Comparison of ENCODE assay signal across 40 cellular contexts in genomic region chr3:173258721-173259120, GRCh38.
"Had no signal": no experiment of that assay in that cellular context is flagged by ENCODE, and none has a peak within 500 bp of the region (broad histone marks: within the 10 kb centered on the region; RNA-seq: fewer than 3 reads in every experiment).

No MANE protein-coding gene starts in this region.

- H3K4me3 Mint-ChIP-seq: activated B cell treated with CpG ODN at 0.5 μM for 24 hours; activated CD4-positive, alpha-beta memory T cell treated with anti-CD3 and anti-CD28 coated beads for 36 hours; activated CD4-positive, alpha-beta T cell treated with anti-CD3 and anti-CD28 coated beads, Interleukin-2, amount 10 ng/mL, durations not matched to agents 24 days and 14 days; activated CD8-positive, alpha-beta T cell treated with anti-CD3 and anti-CD28 coated beads for 36 hours; activated naive CD4-positive, alpha-beta T cell treated with anti-CD3 and anti-CD28 coated beads for 36 hours; activated naive CD8-positive, alpha-beta T cell; activated naive CD8-positive, alpha-beta T cell treated with anti-CD3 and anti-CD28 coated beads, Interleukin-2, amount 10 ng/mL, durations not matched to agents 7 days and 5 days; activated naive CD8-positive, alpha-beta T cell treated with anti-CD3 and anti-CD28 coated beads, Interleukin-2, amount 50 U/mL, for 24 hours; activated T-cell treated with anti-CD3 and anti-CD28 coated beads, Interleukin-2, amount 50 U/mL, for 4 hours; activated T-cell treated with anti-CD3 and anti-CD28 coated beads, Interleukin-2, amount 50 U/mL, for 72 hours; activated T-helper 1 cell treated with anti-CD3 and anti-CD28 coated beads, Interleukin-12 subunit alpha, Interleukin-12 subunit beta, Interleukin-2, Interleukin-4 antibody, amounts not matched to agents 30 ng/mL and 10 ng/mL and 1 ng/mL, durations not matched to agents 14 hours and 24 hours and 36 hours; brain; central memory CD8-positive, alpha-beta T cell; T-helper 1 cell treated with Interleukin-12 subunit alpha and Interleukin-12 subunit beta and Interleukin-4 antibody, amounts not matched to agents 30 μg/mL and 1 μg/mL, for 36 hours; T-helper 2 cell treated with Interferon-gamma antibody and Interleukin-4, amounts not matched to agents 5 μg/mL and 100 μg/mL, for 36 hours had no signal

- H3K27ac ChIP-seq: adrenal gland, cardiac muscle cell, VCaP had no signal

- H3K36me3 Mint-ChIP-seq: activated CD4-positive, alpha-beta memory T cell treated with anti-CD3 and anti-CD28 coated beads for 36 hours; activated naive CD8-positive, alpha-beta T cell; activated naive CD8-positive, alpha-beta T cell treated with anti-CD3 and anti-CD28 coated beads, Interleukin-2, amount 10 ng/mL, durations not matched to agents 7 days and 5 days; brain had no signal

- H3K36me3 ChIP-seq: adrenal gland, cardiac muscle cell had no signal

- H3K27me3 ChIP-seq: adrenal gland, cardiac muscle cell had no signal

- H3K4me1 ChIP-seq: adrenal gland had no signal

- H3K27ac Mint-ChIP-seq: activated B cell treated with CpG ODN at 0.5 μM for 24 hours; activated CD4-positive, alpha-beta memory T cell treated with anti-CD3 and anti-CD28 coated beads for 36 hours; activated CD4-positive, alpha-beta T cell treated with anti-CD3 and anti-CD28 coated beads, Interleukin-2, amount 10 ng/mL, durations not matched to agents 24 days and 14 days; activated CD8-positive, alpha-beta T cell treated with anti-CD3 and anti-CD28 coated beads for 36 hours; activated naive CD4-positive, alpha-beta T cell treated with anti-CD3 and anti-CD28 coated beads for 36 hours; activated naive CD8-positive, alpha-beta T cell; activated naive CD8-positive, alpha-beta T cell treated with anti-CD3 and anti-CD28 coated beads, Interleukin-2, amount 10 ng/mL, durations not matched to agents 7 days and 5 days; activated naive CD8-positive, alpha-beta T cell treated with anti-CD3 and anti-CD28 coated beads, Interleukin-2, amount 50 U/mL, for 24 hours; activated T-cell treated with anti-CD3 and anti-CD28 coated beads, Interleukin-2, amount 50 U/mL, for 72 hours; activated T-helper 1 cell treated with anti-CD3 and anti-CD28 coated beads, Interleukin-12 subunit alpha, Interleukin-12 subunit beta, Interleukin-2, Interleukin-4 antibody, amounts not matched to agents 30 ng/mL and 10 ng/mL and 1 ng/mL, durations not matched to agents 14 hours and 24 hours and 36 hours; activated T-helper 2 cell treated with anti-CD3 and anti-CD28 coated beads, Interferon-gamma antibody, Interleukin-2, Interleukin-4, amounts not matched to agents 10 μg/mL and 5 μg/mL and 100 μg/mL, durations not matched to agents 14 hours and 24 hours and 36 hours; brain; T-helper 1 cell treated with Interleukin-12 subunit alpha and Interleukin-12 subunit beta and Interleukin-4 antibody, amounts not matched to agents 30 μg/mL and 1 μg/mL, for 36 hours; T-helper 2 cell treated with Interferon-gamma antibody and Interleukin-4, amounts not matched to agents 5 μg/mL and 100 μg/mL, for 36 hours had no signal

- H3K27me3 Mint-ChIP-seq: activated B cell treated with CpG ODN at 0.5 μM for 24 hours; activated CD4-positive, alpha-beta memory T cell treated with anti-CD3 and anti-CD28 coated beads for 36 hours; activated CD4-positive, alpha-beta T cell treated with anti-CD3 and anti-CD28 coated beads, Interleukin-2, amount 10 ng/mL, durations not matched to agents 24 days and 14 days; activated CD8-positive, alpha-beta T cell treated with anti-CD3 and anti-CD28 coated beads for 36 hours; activated naive CD8-positive, alpha-beta T cell; activated naive CD8-positive, alpha-beta T cell treated with anti-CD3 and anti-CD28 coated beads, Interleukin-2, amount 10 ng/mL, durations not matched to agents 7 days and 5 days; activated naive CD8-positive, alpha-beta T cell treated with anti-CD3 and anti-CD28 coated beads, Interleukin-2, amount 50 U/mL, for 24 hours; brain; central memory CD8-positive, alpha-beta T cell had no signal

- H3K9me3 ChIP-seq: adrenal gland had no signal

- DNase-seq: activated B cell treated with CpG ODN at 0.5 μM for 24 hours; activated CD4-positive, alpha-beta memory T cell treated with anti-CD3 and anti-CD28 coated beads for 36 hours; activated CD4-positive, alpha-beta T cell treated with anti-CD3 and anti-CD28 coated beads for 4 hours; activated CD4-positive, alpha-beta T cell treated with anti-CD3 and anti-CD28 coated beads, Interleukin-2, amount 10 ng/mL, durations not matched to agents 24 days and 14 days; activated CD4-positive, alpha-beta T cell treated with anti-CD3 and anti-CD28 coated beads, Interleukin-2, amount 50 U/mL, for 1 hour; activated CD4-positive, alpha-beta T cell treated with anti-CD3 and anti-CD28 coated beads, Interleukin-2, amount 50 U/mL, for 4 hours; activated CD4-positive, CD25-positive, alpha-beta regulatory T cell treated with anti-CD3 and anti-CD28 coated beads, Interleukin-2, amount 50 U/mL, for 72 hours; activated CD8-positive, alpha-beta memory T cell treated with anti-CD3 and anti-CD28 coated beads, Interleukin-2, amount 50 U/mL, for 4 hours; activated CD8-positive, alpha-beta T cell treated with anti-CD3 and anti-CD28 coated beads for 36 hours; activated effector memory CD4-positive, alpha-beta T cell treated with Interleukin-2 at 50 U/mL for 16 hours; activated gamma-delta T cell treated with Interleukin-2 at 50 U/mL for 16 hours; activated naive CD4-positive, alpha-beta T cell; activated naive CD4-positive, alpha-beta T cell treated with anti-CD3 and anti-CD28 coated beads for 36 hours; activated naive CD4-positive, alpha-beta T cell treated with anti-CD3 and anti-CD28 coated beads, Interleukin-2, amount 50 U/mL, for 16 hours; activated naive CD8-positive, alpha-beta T cell treated with anti-CD3 and anti-CD28 coated beads, Interleukin-2, amount 10 ng/mL, durations not matched to agents 7 days and 5 days; activated naive CD8-positive, alpha-beta T cell treated with anti-CD3 and anti-CD28 coated beads, Interleukin-2, amount 50 U/mL, for 24 hours; activated T-cell treated with anti-CD3 and anti-CD28 coated beads for 4 hours; activated T-cell treated with anti-CD3 and anti-CD28 coated beads, Interleukin-2, amount 50 U/mL, for 1 hour; activated T-cell treated with anti-CD3 and anti-CD28 coated beads, Interleukin-2, amount 50 U/mL, for 4 hours; activated T-cell treated with anti-CD3 and anti-CD28 coated beads, Interleukin-2, amount 50 U/mL, for 72 hours; adrenal gland; amniotic stem cell; aorta; caudate nucleus; SW 1271; T-helper 1 cell; T-helper 2 cell; T-helper 9 cell had no signal

- H3K4me1 Mint-ChIP-seq: activated B cell treated with CpG ODN at 0.5 μM for 24 hours; activated CD4-positive, alpha-beta T cell treated with anti-CD3 and anti-CD28 coated beads, Interleukin-2, amount 10 ng/mL, durations not matched to agents 24 days and 14 days; activated naive CD8-positive, alpha-beta T cell treated with anti-CD3 and anti-CD28 coated beads, Interleukin-2, amount 10 ng/mL, durations not matched to agents 7 days and 5 days; activated naive CD8-positive, alpha-beta T cell treated with anti-CD3 and anti-CD28 coated beads, Interleukin-2, amount 50 U/mL, for 24 hours; central memory CD8-positive, alpha-beta T cell had no signal

- H3K4me3 ChIP-seq: adrenal gland, cardiac muscle cell had no signal

- FAIRE-seq: astrocyte, bronchial epithelial cell, TTC549 had no signal

- ATAC-seq: activated CD8-positive, alpha-beta T cell treated with anti-CD3 and anti-CD28 coated beads for 36 hours; activated naive CD8-positive, alpha-beta T cell treated with anti-CD3 and anti-CD28 coated beads, Interleukin-2, amount 50 U/mL, for 24 hours; activated T-cell treated with anti-CD3 and anti-CD28 coated beads, Interleukin-2, amount 50 U/mL, for 4 hours; activated T-cell treated with anti-CD3 and anti-CD28 coated beads, Interleukin-2, amount 50 U/mL, for 72 hours had no signal

- H3K9me3 Mint-ChIP-seq: activated B cell treated with CpG ODN at 0.5 μM for 24 hours; activated CD4-positive, alpha-beta memory T cell treated with anti-CD3 and anti-CD28 coated beads for 36 hours; activated CD4-positive, alpha-beta T cell treated with anti-CD3 and anti-CD28 coated beads, Interleukin-2, amount 10 ng/mL, durations not matched to agents 24 days and 14 days; activated CD8-positive, alpha-beta T cell treated with anti-CD3 and anti-CD28 coated beads for 36 hours; activated naive CD8-positive, alpha-beta T cell treated with anti-CD3 and anti-CD28 coated beads, Interleukin-2, amount 10 ng/mL, durations not matched to agents 7 days and 5 days; activated naive CD8-positive, alpha-beta T cell treated with anti-CD3 and anti-CD28 coated beads, Interleukin-2, amount 50 U/mL, for 24 hours; activated T-cell treated with anti-CD3 and anti-CD28 coated beads, Interleukin-2, amount 50 U/mL, for 4 hours; activated T-cell treated with anti-CD3 and anti-CD28 coated beads, Interleukin-2, amount 50 U/mL, for 72 hours; activated T-helper 1 cell treated with anti-CD3 and anti-CD28 coated beads, Interleukin-12 subunit alpha, Interleukin-12 subunit beta, Interleukin-2, Interleukin-4 antibody, amounts not matched to agents 30 ng/mL and 10 ng/mL and 1 ng/mL, durations not matched to agents 14 hours and 24 hours and 36 hours; activated T-helper 2 cell treated with anti-CD3 and anti-CD28 coated beads, Interferon-gamma antibody, Interleukin-2, Interleukin-4, amounts not matched to agents 10 μg/mL and 5 μg/mL and 100 μg/mL, durations not matched to agents 14 hours and 24 hours and 36 hours; T-helper 1 cell treated with Interleukin-12 subunit alpha and Interleukin-12 subunit beta and Interleukin-4 antibody, amounts not matched to agents 30 μg/mL and 1 μg/mL, for 36 hours; T-helper 2 cell treated with Interferon-gamma antibody and Interleukin-4, amounts not matched to agents 5 μg/mL and 100 μg/mL, for 36 hours had no signal
